ENCODE assay signal across 19 cellular contexts in the genomic region with DNA sequence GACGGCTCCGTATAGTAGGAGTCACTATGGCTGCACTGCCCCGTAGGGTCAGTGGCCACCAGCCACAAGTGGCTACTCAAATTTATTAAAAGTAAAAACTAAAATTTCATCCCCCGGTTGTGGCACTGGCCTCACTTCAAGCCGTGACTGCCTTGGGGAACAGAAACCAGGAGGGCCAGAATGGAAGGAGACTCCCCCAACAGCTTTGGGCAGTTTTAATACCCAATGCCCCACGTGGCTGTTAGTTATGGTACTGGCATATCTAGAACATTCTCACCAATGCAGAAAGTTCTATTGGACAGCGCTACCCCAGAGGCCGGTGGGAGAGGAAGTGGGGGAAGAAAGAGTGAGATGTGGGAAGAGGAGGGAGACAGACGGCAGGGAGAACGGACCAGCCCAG. TPM values are rescaled to one million over a fixed set of nuclear protein-coding genes. Genes with fewer than 3 reads are reported as not detected.
DNase-seq lines count a peak whose midpoint lies in the region; ATAC-seq and TF ChIP-seq lines count a peak whose summit lies in the region.
"Had no signal": no experiment of that assay in that cellular context is flagged by ENCODE, and none has a peak within 500 bp of the region (broad histone marks: within the 10 kb centered on the region; RNA-seq: fewer than 3 reads in every experiment).

No MANE protein-coding gene starts in this region.

- H3K9me3 Mint-ChIP-seq in activated naive CD4-positive, alpha-beta T cell treated with anti-CD3 and anti-CD28 coated beads, Interleukin-2, amount 50 U/mL, for 24 hours = no peaks in the 10 kb centered on the region
- H3K9me3 Mint-ChIP-seq in glutamatergic neuron (ENCODE audit: unreplicated experiment) = peaks cover 4% of the 10 kb centered on the region
- H3K9me3 Mint-ChIP-seq in type B pancreatic cell = no peaks in the 10 kb centered on the region
- no peaks in the 10 kb centered on the region for H3K9me3 Mint-ChIP-seq in activated naive CD8-positive, alpha-beta T cell treated with anti-CD3 and anti-CD28 coated beads for 36 hours
- H3K9me3 Mint-ChIP-seq: activated CD4-positive, alpha-beta T cell treated with anti-CD3 and anti-CD28 coated beads, Interleukin-2, amount 10 ng/mL, durations not matched to agents 7 days and 5 days had no signal

- peak overlapping the region; percentile 68 for H3K27ac Mint-ChIP-seq in activated naive CD4-positive, alpha-beta T cell treated with anti-CD3 and anti-CD28 coated beads, Interleukin-2, amount 50 U/mL, for 24 hours
- H3K27ac Mint-ChIP-seq in glutamatergic neuron (ENCODE audit: unreplicated experiment) = no peak overlapping the region
- H3K27ac Mint-ChIP-seq in type B pancreatic cell = peak overlapping the region; percentile 13
- H3K27ac Mint-ChIP-seq in activated naive CD8-positive, alpha-beta T cell treated with anti-CD3 and anti-CD28 coated beads for 36 hours = no peak overlapping the region
- H3K27ac Mint-ChIP-seq: activated CD4-positive, alpha-beta T cell treated with anti-CD3 and anti-CD28 coated beads, Interleukin-2, amount 10 ng/mL, durations not matched to agents 7 days and 5 days had no signal

- peak overlapping the region; percentile 21 for H3K9ac ChIP-seq in NT2/D1 (ENCODE audit: insufficient read length, low read depth)

- no peak overlapping the region for H3K4me3 Mint-ChIP-seq in activated naive CD4-positive, alpha-beta T cell treated with anti-CD3 and anti-CD28 coated beads, Interleukin-2, amount 50 U/mL, for 24 hours
- H3K4me3 Mint-ChIP-seq in glutamatergic neuron (ENCODE audit: unreplicated experiment) = peak overlapping the region; percentile 10
- H3K4me3 Mint-ChIP-seq in type B pancreatic cell = peak overlapping the region; percentile 4
- no peak overlapping the region for H3K4me3 Mint-ChIP-seq in activated naive CD8-positive, alpha-beta T cell treated with anti-CD3 and anti-CD28 coated beads for 36 hours
- H3K4me3 Mint-ChIP-seq: activated CD4-positive, alpha-beta T cell treated with anti-CD3 and anti-CD28 coated beads, Interleukin-2, amount 10 ng/mL, durations not matched to agents 7 days and 5 days had no signal

- ATAC-seq in HG03159 (IDR thresholded peaks at IDR 0.05; ENCODE audit: unreplicated experiment) = no peak
- ATAC-seq: left cardiac atrium, pancreas had no signal

- no peaks in the 10 kb centered on the region for H3K27me3 ChIP-seq in NT2/D1 (ENCODE audit: insufficient read depth, insufficient read length)
- H3K27me3 ChIP-seq: pancreas had no signal

- peaks cover 44% of the 10 kb centered on the region for H3K4me1 Mint-ChIP-seq in activated naive CD4-positive, alpha-beta T cell treated with anti-CD3 and anti-CD28 coated beads, Interleukin-2, amount 50 U/mL, for 24 hours
- H3K4me1 Mint-ChIP-seq in glutamatergic neuron (ENCODE audit: low read depth, unreplicated experiment) = peaks cover 26% of the 10 kb centered on the region
- peaks cover 61% of the 10 kb centered on the region for H3K4me1 Mint-ChIP-seq in type B pancreatic cell (ENCODE audit: unreplicated experiment)
- H3K4me1 Mint-ChIP-seq in activated naive CD8-positive, alpha-beta T cell treated with anti-CD3 and anti-CD28 coated beads for 36 hours = peaks cover 35% of the 10 kb centered on the region

- no peaks in the 10 kb centered on the region for H3K9me3 ChIP-seq in NT2/D1 (ENCODE audit: insufficient read depth, low read length)
- H3K9me3 ChIP-seq: pancreas, thoracic aorta had no signal

- H3K36me3 Mint-ChIP-seq in activated naive CD4-positive, alpha-beta T cell treated with anti-CD3 and anti-CD28 coated beads, Interleukin-2, amount 50 U/mL, for 24 hours = peaks cover 2% of the 10 kb centered on the region
- peaks cover 6% of the 10 kb centered on the region for H3K36me3 Mint-ChIP-seq in glutamatergic neuron (ENCODE audit: unreplicated experiment)
- H3K36me3 Mint-ChIP-seq in type B pancreatic cell = peaks cover 4% of the 10 kb centered on the region
- peaks cover 1% of the 10 kb centered on the region for H3K36me3 Mint-ChIP-seq in activated naive CD8-positive, alpha-beta T cell treated with anti-CD3 and anti-CD28 coated beads for 36 hours

- TF ChIP-seq CTCF in glutamatergic neuron (IDR thresholded peaks at IDR 0.05; ENCODE audit: partially characterized antibody, unreplicated experiment) (no peak), type B pancreatic cell (conservative IDR thresholded peaks at IDR 0.05) (no peak)

- H3K27me3 Mint-ChIP-seq in activated naive CD4-positive, alpha-beta T cell treated with anti-CD3 and anti-CD28 coated beads, Interleukin-2, amount 50 U/mL, for 24 hours = no peaks in the 10 kb centered on the region
- H3K27me3 Mint-ChIP-seq in glutamatergic neuron (ENCODE audit: unreplicated experiment) = peaks cover 5% of the 10 kb centered on the region
- no peaks in the 10 kb centered on the region for H3K27me3 Mint-ChIP-seq in type B pancreatic cell
- H3K27me3 Mint-ChIP-seq in activated naive CD8-positive, alpha-beta T cell treated with anti-CD3 and anti-CD28 coated beads for 36 hours = no peaks in the 10 kb centered on the region
- H3K27me3 Mint-ChIP-seq: activated CD4-positive, alpha-beta T cell treated with anti-CD3 and anti-CD28 coated beads, Interleukin-2, amount 10 ng/mL, durations not matched to agents 7 days and 5 days had no signal

- H3K4me3 ChIP-seq in NT2/D1 (ENCODE audit: insufficient read length, low read depth) = no peak overlapping the region
- H3K4me3 ChIP-seq: pancreas, thoracic aorta had no signal

- H3K4me1 ChIP-seq in NT2/D1 (ENCODE audit: insufficient read depth, insufficient read length) = peaks cover 63% of the 10 kb centered on the region

- no peak for DNase-seq in activated naive CD4-positive, alpha-beta T cell treated with anti-CD3 and anti-CD28 coated beads, Interleukin-2, amount 50 U/mL, for 16 hours
- no peak for DNase-seq in NT2/D1 (ENCODE audit: low read depth, low spot score)
- DNase-seq in glutamatergic neuron = no peak
- no peak for DNase-seq in type B pancreatic cell (ENCODE audit: extremely low spot score, unreplicated experiment)
- no peak for DNase-seq in activated naive CD8-positive, alpha-beta T cell treated with anti-CD3 and anti-CD28 coated beads for 36 hours
- no peak for DNase-seq in T-helper 9 cell
- DNase-seq: 8988T; activated CD4-positive, alpha-beta T cell treated with anti-CD3 and anti-CD28 coated beads, Interleukin-2, amount 10 ng/mL, durations not matched to agents 7 days and 5 days; activated naive CD4-positive, alpha-beta T cell treated with Interleukin-2 at 50 U/mL for 16 hours; cortex of kidney; DMS153; left cardiac atrium; NCI-H1694; pancreas; Right ventricle myocardium superior; stimulated activated CD4-positive, alpha-beta T cell treated with anti-CD3 and anti-CD28 coated beads, Interleukin-2, amount 100 ng/mL, for 48 hours had no signal

- H3K36me3 ChIP-seq in NT2/D1 (ENCODE audit: insufficient read depth, insufficient read length, low read length) = peaks cover 48% of the 10 kb centered on the region
- H3K36me3 ChIP-seq: pancreas, thoracic aorta had no signal

RNA-seq across cellular contexts. Expression of gene NCOR2, which starts 6.2 kb away (rescaled TPM):
- 360 TPM for total RNA-seq in glutamatergic neuron (ENCODE audit: unreplicated experiment)
- 219 and 227 TPM in 2 replicates for total RNA-seq in type B pancreatic cell (ENCODE audit: low replicate concordance)
- total RNA-seq in activated naive CD8-positive, alpha-beta T cell treated with anti-CD3 and anti-CD28 coated beads for 36 hours = 100 to 1,000 TPM; 106 to 112 TPM

Comparison
In these comparisons a context has a peak if more than half of its experiments do, and no peak if none do; other contexts are left out.
1. H3K27ac Mint-ChIP-seq: peak in activated naive CD4-positive, alpha-beta T cell treated with anti-CD3 and anti-CD28 coated beads, Interleukin-2, amount 50 U/mL, for 24 hours (single experiment) and type B pancreatic cell (single experiment); none in glutamatergic neuron (single experiment) and activated naive CD8-positive, alpha-beta T cell treated with anti-CD3 and anti-CD28 coated beads for 36 hours (single experiment).
2. H3K4me3 Mint-ChIP-seq: peak in glutamatergic neuron (single experiment) and type B pancreatic cell (single experiment); none in activated naive CD4-positive, alpha-beta T cell treated with anti-CD3 and anti-CD28 coated beads, Interleukin-2, amount 50 U/mL, for 24 hours (single experiment) and activated naive CD8-positive, alpha-beta T cell treated with anti-CD3 and anti-CD28 coated beads for 36 hours (single experiment).